ENCODE assay signal across 21 cellular contexts in the genomic region with DNA sequence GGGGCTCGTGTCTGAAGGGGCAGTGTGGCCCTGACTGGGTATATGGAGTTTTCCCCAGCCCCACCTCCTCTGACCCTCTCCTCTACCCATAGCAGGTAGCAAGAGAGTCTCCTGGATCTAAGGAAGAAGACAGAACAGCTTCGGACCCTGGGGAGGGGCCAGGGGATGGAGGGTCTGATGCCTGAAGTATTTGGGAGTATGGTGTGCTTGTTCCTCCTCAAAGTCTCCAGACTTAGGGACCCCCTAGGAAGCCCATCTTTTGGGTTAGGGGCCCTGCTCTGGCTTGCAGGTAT. TPM values are rescaled to one million over a fixed set of nuclear protein-coding genes. Genes with fewer than 3 reads are reported as not detected.
DNase-seq lines count a peak whose midpoint lies in the region; FAIRE-seq and TF ChIP-seq lines count a peak whose summit lies in the region.
"Had no signal": no experiment of that assay in that cellular context is flagged by ENCODE, and none has a peak within 500 bp of the region (broad histone marks: within the 10 kb centered on the region; RNA-seq: fewer than 3 reads in every experiment).

No MANE protein-coding gene starts in this region.

- no peak overlapping the region for H3K9ac ChIP-seq in endothelial cell of umbilical vein (replicated peaks; ENCODE audit: extremely low read depth, insufficient read depth, low read length)

- POLR2A ChIA-PET in A673 (lab: Charles Lee; ENCODE audit: low non-redundant PET): interaction anchor here (0.6 kb wide), 1 partner anchor 10 kb away, joined by 14 read pairs; no protein-coding TSS in a partner anchor
- POLR2A ChIA-PET in endothelial cell of umbilical vein (lab: Charles Lee): no interaction called here

- H3K9me1 ChIP-seq in endothelial cell of umbilical vein (replicated peaks; ENCODE audit: control insufficient read depth, extremely low read depth, insufficient read depth, low read length): no peaks in the 10 kb centered on the region

- H3K27ac ChIP-seq in A673 (ENCODE audit: low read depth, low read length, poor library complexity, severe bottlenecking) (no peak overlapping the region), endothelial cell of umbilical vein (ENCODE audit: insufficient read depth, low read depth, low read length) (no peak overlapping the region)
- H3K27ac ChIP-seq: body of pancreas, colonic mucosa had no signal

- no peaks in the 10 kb centered on the region for H4K20me1 ChIP-seq in endothelial cell of umbilical vein (replicated peaks; ENCODE audit: control insufficient read depth, extremely low read depth, insufficient read depth, low read length)

- H3K4me3 Mint-ChIP-seq in neural crest cell: peak overlapping the region; percentile 63
- H3K4me3 Mint-ChIP-seq: activated naive CD8-positive, alpha-beta T cell treated with anti-CD3 and anti-CD28 coated beads for 36 hours had no signal

- peaks cover 17% of the 10 kb centered on the region for H3K4me1 Mint-ChIP-seq in neural crest cell

- H3K27me3 ChIP-seq in A673 (replicated peaks; ENCODE audit: insufficient read depth, low read depth, low read length, poor library complexity) (no peaks in the 10 kb centered on the region), MG63 (no peaks in the 10 kb centered on the region), endothelial cell of umbilical vein (ENCODE audit: control insufficient read depth in 2 of 2, insufficient read depth in 2 of 2, low read length in 2 of 2) (peaks cover 81 to 88% of the 10 kb centered on the region in 2 experiments)
- H3K27me3 ChIP-seq: ovary had no signal

- no peaks in the 10 kb centered on the region for H3K9me3 Mint-ChIP-seq in neural crest cell
- H3K9me3 Mint-ChIP-seq: activated naive CD8-positive, alpha-beta T cell treated with anti-CD3 and anti-CD28 coated beads for 36 hours; activated T-cell treated with anti-CD3 and anti-CD28 coated beads, Interleukin-2, amount 50 U/mL, for 72 hours had no signal

- H3K36me3 ChIP-seq in A673 (ENCODE audit: insufficient read depth, low read length, poor library complexity, severe bottlenecking) (no peaks in the 10 kb centered on the region), MG63 (peaks cover 17% of the 10 kb centered on the region), endothelial cell of umbilical vein (ENCODE audit: control insufficient read depth in 2 of 2, extremely low read depth in 1 of 2, insufficient read depth in 2 of 2, low read length in 2 of 2) (no peaks in the 10 kb centered on the region)
- H3K36me3 ChIP-seq: colonic mucosa, ovary had no signal

- no peaks in the 10 kb centered on the region for H3K9me3 ChIP-seq in A673 (ENCODE audit: low read depth, low read length, poor library complexity, severe bottlenecking)
- no peaks in the 10 kb centered on the region for H3K9me3 ChIP-seq in MG63
- no peaks in the 10 kb centered on the region for H3K9me3 ChIP-seq in endothelial cell of umbilical vein (replicated peaks; ENCODE audit: control insufficient read depth, insufficient read depth, low read length)
- H3K9me3 ChIP-seq: body of pancreas, colonic mucosa, ovary had no signal

- no peaks in the 10 kb centered on the region for H3K79me2 ChIP-seq in endothelial cell of umbilical vein (ENCODE audit: control insufficient read depth, insufficient read depth, low read length)

- no peak overlapping the region for H2AFZ ChIP-seq in endothelial cell of umbilical vein (ENCODE audit: low read depth, low read length)

- H3K4me3 ChIP-seq in A673 (ENCODE audit: low read depth, low read length, poor library complexity, severe bottlenecking): peak overlapping the region; percentile 56
- peak overlapping the region; percentile 58; the same call in 1 of the 2 replicates for H3K4me3 ChIP-seq in MG63
- no peak overlapping the region for H3K4me3 ChIP-seq in endothelial cell of umbilical vein (replicated peaks in 1 of 3; ENCODE audit: insufficient read depth in 1 of 3, low read depth in 1 of 3, low read length in 3 of 3)
- H3K4me3 ChIP-seq: body of pancreas, colonic mucosa had no signal

- intact Hi-C loops in A673 (cut with micrococcal nuclease; ENCODE audit: unreplicated experiment): no loop called here
- intact Hi-C loops in endothelial cell of umbilical vein (cut with micrococcal nuclease): loop anchor here (10.0 kb wide), 1 partner anchor 357 kb away; the partner anchor contains the start of gene GPR84

- no peak for TF ChIP-seq POLR2A in endothelial cell of umbilical vein (IDR thresholded peaks at IDR 0.05; ENCODE audit: low read depth, low read length)

- DNase-seq in A673 (ENCODE audit: low spot score) (no peak), MG63 (no peak), endothelial cell of umbilical vein (ENCODE audit: low read depth, low spot score) (no peak), neural crest cell (ENCODE audit: low read depth, low spot score) (no peak), GM20000 (ENCODE audit: low spot score) (no peak), globus pallidus (ENCODE audit: low spot score) (no peak), DMS 273 (lab: John Stamatoyannopoulos, UW; ENCODE audit: unreplicated experiment) (no peak), medulla oblongata (ENCODE audit: extremely low spot score) (no peak)
- DNase-seq: activated CD4-positive, alpha-beta T cell treated with anti-CD3 and anti-CD28 coated beads for 1 hour; activated naive CD8-positive, alpha-beta T cell treated with anti-CD3 and anti-CD28 coated beads for 36 hours; activated T-cell treated with anti-CD3 and anti-CD28 coated beads, Interleukin-2, amount 50 U/mL, for 72 hours; colonic mucosa; left colon; NCI-H1930; RPMI8226; stimulated activated CD4-positive, alpha-beta T cell treated with anti-CD3 and anti-CD28 coated beads, Interleukin-4, amount 100 ng/mL, for 4 hours; substantia nigra had no signal

- no peak overlapping the region for H3K27ac Mint-ChIP-seq in neural crest cell (ENCODE audit: unreplicated experiment)
- H3K27ac Mint-ChIP-seq: activated naive CD8-positive, alpha-beta T cell treated with anti-CD3 and anti-CD28 coated beads for 36 hours; activated T-cell treated with anti-CD3 and anti-CD28 coated beads, Interleukin-2, amount 50 U/mL, for 72 hours had no signal

- H3K27me3 Mint-ChIP-seq in neural crest cell (ENCODE audit: low read depth): peaks cover 99% of the 10 kb centered on the region

- CTCF ChIA-PET in A673 (lab: Charles Lee): interaction anchor here (0.8 to 2.3 kb wide), 4 partner anchors 8 to 199 kb away, joined by 3 to 14 read pairs (median 9); partner anchors contain the start of genes HOXC10 and HOXC9
- CTCF ChIA-PET in endothelial cell of umbilical vein (lab: Charles Lee): interaction anchor here (0.9 to 17.0 kb wide), 8 partner anchors 8 to 251 kb away, joined by 3 to 616 read pairs (median 4); partner anchors contain the start of genes HOXC9 and SMUG1

- dilution Hi-C loops in endothelial cell of umbilical vein (cut with MboI; ENCODE audit: extremely low pct_ligation_motif_present, low sequenced_read_pairs): no loop called here

- BruUV-seq in A673 (replicated peaks; lab: Mats Ljungman, UMichigan): no TSS peak
- no TSS peak for BruUV-seq in endothelial cell of umbilical vein (replicated peaks; lab: Mats Ljungman, UMichigan)

- TF ChIP-seq CTCF in A673 (conservative IDR thresholded peaks at IDR 0.05; ENCODE audit: low read depth, low read length) (no peak), endothelial cell of umbilical vein (IDR thresholded peaks at IDR 0.05; ENCODE audit: extremely low read depth in 1 of 2, insufficient read depth in 1 of 2, low read depth in 1 of 2, low read length in 2 of 2) (no peak), neural crest cell (conservative IDR thresholded peaks at IDR 0.05) (no peak), GM20000 (IDR thresholded peaks at IDR 0.05; ENCODE audit: extremely low read depth, missing control alignments) (no peak)

- H3K4me1 ChIP-seq in A673 (ENCODE audit: insufficient read depth, low read length, poor library complexity, severe bottlenecking) (peaks cover 64% of the 10 kb centered on the region), endothelial cell of umbilical vein (ENCODE audit: control insufficient read depth, extremely low read depth, insufficient read depth, low read length) (no peaks in the 10 kb centered on the region)

- peaks cover 3% of the 10 kb centered on the region for H3K36me3 Mint-ChIP-seq in neural crest cell (ENCODE audit: low read depth)
- H3K36me3 Mint-ChIP-seq: activated naive CD8-positive, alpha-beta T cell treated with anti-CD3 and anti-CD28 coated beads for 36 hours had no signal

- FAIRE-seq in endothelial cell of umbilical vein (lab: Jason Lieb, UNC): no peak

- H3K4me2 ChIP-seq in endothelial cell of umbilical vein (ENCODE audit: insufficient read depth, low read length): no peak overlapping the region

RNA-seq across cellular contexts. Expression of gene HOXC8, which starts 0.6 kb away (rescaled TPM):
- total RNA-seq in A673 (2021) (10.9 and 11.1 TPM in 2 replicates), endothelial cell of umbilical vein (0.35 TPM in 1 of 2 replicates, not detected in the other), neural crest cell (4.5 and 4.8 TPM in 2 replicates)
- 0.10 and 0.13 TPM in 2 replicates for total RNA-seq in MG63 (2014; rRNA removed; shearing (Covaris generic); ENCODE audit: low replicate concordance)
- polyA plus RNA-seq in endothelial cell of umbilical vein: 0.03 and 0.19 TPM in 2 replicates
- polyA plus RNA-seq in endothelial cell of umbilical vein (2011; cell fraction: cytosol; rRNA removed): 0.03 and 0.11 TPM in 2 replicates
- 0.11 and 0.14 TPM in 2 replicates for polyA plus RNA-seq in endothelial cell of umbilical vein (2011; cell fraction: nucleus; rRNA removed)
- polyA plus RNA-seq in endothelial cell of umbilical vein (2012): 2.8 and 3.8 TPM in 2 replicates
- 0.08 and 0.15 TPM in 2 replicates for polyA minus RNA-seq in endothelial cell of umbilical vein
- not detected for polyA minus RNA-seq in endothelial cell of umbilical vein (2011; cell fraction: cytosol; rRNA and poly(A)+ RNA removed)
- polyA minus RNA-seq in endothelial cell of umbilical vein (2011; cell fraction: nucleus; rRNA and poly(A)+ RNA removed): not detected in 2 replicates
- total RNA-seq: activated CD8-positive, alpha-beta memory T cell treated with anti-CD3 and anti-CD28 coated beads for 36 hours; activated naive CD8-positive, alpha-beta T cell treated with anti-CD3 and anti-CD28 coated beads for 36 hours; activated T-cell treated with anti-CD3 and anti-CD28 coated beads, Interleukin-2, amount 50 U/mL, for 72 hours; body of pancreas; colonic mucosa; left colon had no signal

RNA-seq across cellular contexts. Expression of gene HOXC9, which starts 8.2 kb away (rescaled TPM):
- total RNA-seq in A673 (2021): 21.1 and 22.3 TPM in 2 replicates
- total RNA-seq in MG63 (2014; rRNA removed; shearing (Covaris generic); ENCODE audit: low replicate concordance): 1.9 and 7.9 TPM in 2 replicates
- 0.21 and 0.40 TPM in 2 replicates for total RNA-seq in endothelial cell of umbilical vein
- 0.54 and 0.58 TPM in 2 replicates for polyA plus RNA-seq in endothelial cell of umbilical vein
- polyA plus RNA-seq in endothelial cell of umbilical vein (2011; cell fraction: cytosol; rRNA removed): 0.32 and 0.35 TPM in 2 replicates
- 0.21 and 0.45 TPM in 2 replicates for polyA plus RNA-seq in endothelial cell of umbilical vein (2011; cell fraction: nucleus; rRNA removed)
- 6.3 and 11.9 TPM in 2 replicates for polyA plus RNA-seq in endothelial cell of umbilical vein (2012)
- not detected in 2 replicates for polyA minus RNA-seq in endothelial cell of umbilical vein
- polyA minus RNA-seq in endothelial cell of umbilical vein (2011; cell fraction: cytosol; rRNA and poly(A)+ RNA removed): 3.2 TPM
- not detected in 2 replicates for polyA minus RNA-seq in endothelial cell of umbilical vein (2011; cell fraction: nucleus; rRNA and poly(A)+ RNA removed)
- 5.6 and 6.3 TPM in 2 replicates for total RNA-seq in neural crest cell
- total RNA-seq: activated CD8-positive, alpha-beta memory T cell treated with anti-CD3 and anti-CD28 coated beads for 36 hours; activated naive CD8-positive, alpha-beta T cell treated with anti-CD3 and anti-CD28 coated beads for 36 hours; activated T-cell treated with anti-CD3 and anti-CD28 coated beads, Interleukin-2, amount 50 U/mL, for 72 hours; body of pancreas; colonic mucosa; left colon had no signal
- polyA plus RNA-seq: AG04450 had no signal

RNA-seq across cellular contexts. Expression of gene HOXC6, which starts 20.0 kb away (rescaled TPM):
- 20.8 and 22.3 TPM in 2 replicates for total RNA-seq in A673 (2021)
- 4.9 and 5.3 TPM in 2 replicates for total RNA-seq in MG63 (2014; rRNA removed; shearing (Covaris generic); ENCODE audit: low replicate concordance)
- 0.51 and 0.58 TPM in 2 replicates for total RNA-seq in endothelial cell of umbilical vein
- polyA plus RNA-seq in endothelial cell of umbilical vein: 0.57 and 0.72 TPM in 2 replicates
- 0.45 TPM in 2 replicates for polyA plus RNA-seq in endothelial cell of umbilical vein (2011; cell fraction: cytosol; rRNA removed)
- 0.99 and 1.0 TPM in 2 replicates for polyA plus RNA-seq in endothelial cell of umbilical vein (2011; cell fraction: nucleus; rRNA removed)
- polyA plus RNA-seq in endothelial cell of umbilical vein (2012): 5.4 and 9.5 TPM in 2 replicates
- polyA minus RNA-seq in endothelial cell of umbilical vein: 0.40 and 0.97 TPM in 2 replicates
- polyA minus RNA-seq in endothelial cell of umbilical vein (2011; cell fraction: cytosol; rRNA and poly(A)+ RNA removed): 2.0 TPM
- not detected in 2 replicates for polyA minus RNA-seq in endothelial cell of umbilical vein (2011; cell fraction: nucleus; rRNA and poly(A)+ RNA removed)
- 10.7 and 11.0 TPM in 2 replicates for total RNA-seq in neural crest cell
- total RNA-seq: activated CD8-positive, alpha-beta memory T cell treated with anti-CD3 and anti-CD28 coated beads for 36 hours; activated naive CD8-positive, alpha-beta T cell treated with anti-CD3 and anti-CD28 coated beads for 36 hours; activated T-cell treated with anti-CD3 and anti-CD28 coated beads, Interleukin-2, amount 50 U/mL, for 72 hours; body of pancreas; left colon had no signal

RNA-seq across cellular contexts. Expression of gene HOXC10, which starts 23.3 kb away (rescaled TPM):
- total RNA-seq in A673 (2021) (27.8 and 30.4 TPM in 2 replicates), endothelial cell of umbilical vein (0.44 TPM in 1 of 2 replicates, not detected in the other), neural crest cell (1.8 TPM in 2 replicates)
- 19.8 and 27.4 TPM in 2 replicates for total RNA-seq in MG63 (2014; rRNA removed; shearing (Covaris generic); ENCODE audit: low replicate concordance)
- polyA plus RNA-seq in endothelial cell of umbilical vein: 0.18 TPM in 2 replicates
- 0.13 and 0.18 TPM in 2 replicates for polyA plus RNA-seq in endothelial cell of umbilical vein (2011; cell fraction: cytosol; rRNA removed)
- 0.08 TPM in 1 of 2 replicates, not detected in the other for polyA plus RNA-seq in endothelial cell of umbilical vein (2011; cell fraction: nucleus; rRNA removed)
- 5.7 and 6.5 TPM in 2 replicates for polyA plus RNA-seq in endothelial cell of umbilical vein (2012)
- not detected in 2 replicates for polyA minus RNA-seq in endothelial cell of umbilical vein
- 38.5 TPM for polyA minus RNA-seq in endothelial cell of umbilical vein (2011; cell fraction: cytosol; rRNA and poly(A)+ RNA removed)
- not detected in 2 replicates for polyA minus RNA-seq in endothelial cell of umbilical vein (2011; cell fraction: nucleus; rRNA and poly(A)+ RNA removed)
- total RNA-seq: activated CD8-positive, alpha-beta memory T cell treated with anti-CD3 and anti-CD28 coated beads for 36 hours; activated naive CD8-positive, alpha-beta T cell treated with anti-CD3 and anti-CD28 coated beads for 36 hours; activated T-cell treated with anti-CD3 and anti-CD28 coated beads, Interleukin-2, amount 50 U/mL, for 72 hours; body of pancreas; colonic mucosa; left colon had no signal
- polyA plus RNA-seq: AG04450 had no signal

RNA-seq across cellular contexts. Expression of gene HOXC5, which starts 24.6 kb away (rescaled TPM):
- 1.6 and 1.9 TPM in 2 replicates for total RNA-seq in A673 (2021)
- total RNA-seq in MG63 (2014; rRNA removed; shearing (Covaris generic); ENCODE audit: low replicate concordance): not detected in 2 replicates
- not detected in 2 replicates for total RNA-seq in endothelial cell of umbilical vein
- not detected in 2 replicates for polyA plus RNA-seq in endothelial cell of umbilical vein
- not detected in 2 replicates for polyA plus RNA-seq in endothelial cell of umbilical vein (2011; cell fraction: cytosol; rRNA removed)
- 0.07 and 0.08 TPM in 2 replicates for polyA plus RNA-seq in endothelial cell of umbilical vein (2011; cell fraction: nucleus; rRNA removed)
- polyA plus RNA-seq in endothelial cell of umbilical vein (2012): 0.13 and 0.38 TPM in 2 replicates
- polyA minus RNA-seq in endothelial cell of umbilical vein: not detected in 2 replicates
- not detected for polyA minus RNA-seq in endothelial cell of umbilical vein (2011; cell fraction: cytosol; rRNA and poly(A)+ RNA removed)
- not detected in 2 replicates for polyA minus RNA-seq in endothelial cell of umbilical vein (2011; cell fraction: nucleus; rRNA and poly(A)+ RNA removed)
- 3.5 and 3.8 TPM in 2 replicates for total RNA-seq in neural crest cell
- total RNA-seq: activated CD8-positive, alpha-beta memory T cell treated with anti-CD3 and anti-CD28 coated beads for 36 hours; activated naive CD8-positive, alpha-beta T cell treated with anti-CD3 and anti-CD28 coated beads for 36 hours; activated T-cell treated with anti-CD3 and anti-CD28 coated beads, Interleukin-2, amount 50 U/mL, for 72 hours; body of pancreas; colonic mucosa; left colon had no signal
- polyA plus RNA-seq: AG04450 had no signal

Comparison
In these comparisons a context has a peak if more than half of its experiments do, and no peak if none do; other contexts are left out.
1. H3K4me3 ChIP-seq: peak in A673 (single experiment) and MG63 (single experiment); none in endothelial cell of umbilical vein (0 of 3).